1 cellular context compared by ENCODE assay signal in the genomic region with DNA sequence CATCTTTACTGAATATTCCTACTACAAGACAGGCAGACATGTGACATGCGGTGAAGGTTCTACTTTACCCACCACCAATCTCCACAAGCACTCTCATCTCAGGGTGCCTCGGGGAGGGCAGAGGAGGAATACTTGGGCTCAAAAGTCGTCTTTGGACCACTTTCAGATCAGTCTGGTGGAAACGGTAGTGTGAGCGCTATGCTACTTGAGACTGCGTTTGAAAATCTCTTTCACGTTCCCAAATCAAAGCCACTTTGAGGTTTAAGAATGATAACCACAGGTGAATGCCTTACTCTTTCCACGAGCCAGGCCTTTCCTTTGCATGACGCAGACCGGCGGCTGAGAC.
TF ChIP-seq lines count a peak whose summit lies in the region.

No MANE protein-coding gene starts in this region.

TF ChIP-seq in HEK293T, 16 proteins besides CTCF, POLR2A, EP300 and RAD21 (continued from another document):
- TF ChIP-seq PKNOX1 (IDR thresholded peaks at IDR 0.05) (no peak), ELF4 (IDR thresholded peaks at IDR 0.05) (no peak)
